Comparison of ENCODE assay signal across 25 cellular contexts in the genomic region with DNA sequence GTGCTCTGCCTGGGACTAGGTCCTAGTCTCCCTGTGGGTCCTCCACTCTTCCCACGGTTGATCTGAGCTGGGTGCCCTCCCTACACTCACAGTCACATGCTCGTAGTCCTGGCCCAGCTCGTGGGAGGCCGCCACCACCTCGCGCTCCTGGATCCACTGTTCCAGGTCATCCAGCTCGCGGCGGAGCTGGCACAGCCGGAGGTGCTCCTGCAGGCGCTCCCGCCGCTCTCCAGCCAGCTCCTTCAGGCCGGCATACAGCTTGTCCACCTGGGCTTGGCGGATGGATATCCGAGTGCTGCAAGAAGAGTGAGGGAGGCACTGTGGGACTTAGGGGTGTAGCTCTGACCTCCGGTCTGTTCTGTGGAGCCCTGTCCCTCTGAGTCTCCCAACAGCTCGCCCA. TPM values are rescaled to one million over a fixed set of nuclear protein-coding genes. Genes with fewer than 3 reads are reported as not detected.
"Had no signal": no experiment of that assay in that cellular context is flagged by ENCODE, and none has a peak within 500 bp of the region (broad histone marks: within the 10 kb centered on the region; RNA-seq: fewer than 3 reads in every experiment).

No MANE protein-coding gene starts in this region.

- H3K27me3 ChIP-seq: esophagus squamous epithelium, left lung, neural progenitor cell, pancreas, suprapubic skin, transverse colon, vagina had no signal

- H3K36me3 ChIP-seq: left lung, neural progenitor cell, transverse colon, vagina had no signal

- H3K27ac ChIP-seq: esophagus squamous epithelium, left lung, neural progenitor cell, pancreas, suprapubic skin, transverse colon, vagina had no signal

- H3K4me1 ChIP-seq: neural progenitor cell, pancreas had no signal

- H3K4me2 ChIP-seq: neural progenitor cell, smooth muscle cell had no signal

- H3K4me3 ChIP-seq: esophagus squamous epithelium, left lung, mucosa of descending colon, neural progenitor cell, pancreas, smooth muscle cell, suprapubic skin, transverse colon, vagina had no signal

- H3K9ac ChIP-seq: neural progenitor cell had no signal

- ATAC-seq: left lung; mucosa of descending colon; natural killer cell treated with Interleukin-12 subunit alpha and Interleukin-12 subunit beta and Interleukin-15 and Interleukin-18, amount 100 ng/mL, for 72 hours; pancreas; sciatic nerve; stimulated activated naive CD8-positive, alpha-beta T cell treated with anti-CD3 and anti-CD28 coated beads, Interleukin-15, amount 100 ng/mL, for 72 hours had no signal

- H2AFZ ChIP-seq: neural progenitor cell had no signal

- H3K9me3 ChIP-seq: esophagus squamous epithelium, left lung, mucosa of descending colon, pancreas, suprapubic skin, transverse colon, vagina had no signal

- DNase-seq: effector memory CD4-positive, alpha-beta T cell; esophagus squamous epithelium; foreskin melanocyte; hypothalamus; immature natural killer cell; islet precursor cell; left lung; mesenchymal stem cell; naive B cell; nucleus accumbens; stimulated activated CD4-positive, alpha-beta T cell treated with anti-CD3 and anti-CD28 coated beads, Interleukin-12 subunit alpha, Interleukin-12 subunit beta, amount 100 ng/mL, for 4 hours; stimulated activated CD4-positive, alpha-beta T cell treated with anti-CD3 and anti-CD28 coated beads, Interleukin-1b, Interleukin-23, amount 100 ng/mL, for 48 hours; stimulated activated CD4-positive, alpha-beta T cell treated with anti-CD3 and anti-CD28 coated beads, Interleukin-4, amount 100 ng/mL, for 1 hour; stimulated activated CD8-positive, alpha-beta memory T cell treated with anti-CD3 and anti-CD28 coated beads, Interleukin-4, amount 100 ng/mL, for 48 hours; stimulated activated naive CD4-positive, alpha-beta T cell; stimulated activated naive CD8-positive, alpha-beta T cell treated with anti-CD3 and anti-CD28 coated beads, Interleukin-15, amount 100 ng/mL, for 72 hours; transverse colon had no signal

RNA-seq across cellular contexts. Expression of a gene that starts 36.6 kb away (rescaled TPM):
- polyA plus RNA-seq: immature natural killer cell had no signal
